ENCODE assay signal across 8 cellular contexts in genomic region chr1:47179023-47179987, GRCh38. TPM values are rescaled to one million over a fixed set of nuclear protein-coding genes. Genes with fewer than 3 reads are reported as not detected.
A peak's percentile ranks its signal among the peaks of the same experiment; 100 is the strongest.
DNase-seq lines count a peak whose midpoint lies in the region; ATAC-seq and TF ChIP-seq lines count a peak whose summit lies in the region.

No MANE protein-coding gene starts in this region.

- H3K27ac ChIP-seq in SK-N-SH (ENCODE audit: low read depth in 2 of 2, low read length in 1 of 2): peak overlapping the region in 1 of 2 experiments; percentile 53; a peak in 2 of 4 replicates
- H3K27ac ChIP-seq in ovary: no peak overlapping the region
- peak overlapping the region; percentile 69 to 80 (median 74) for H3K27ac ChIP-seq in transverse colon

- 6% methylated on average over 26 of the region's 30 CpGs for WGBS in SK-N-SH (ENCODE audit: low lambda C conversion rate)
- 1 to 2% (median 2%) methylated on average over 29 to 30 of the region's 30 CpGs for WGBS in ovary, 3 donors
- WGBS in transverse colon (ENCODE audit: low coverage in 1 of 2), 2 donors: 5% methylated on average over 4 to 28 of the region's 30 CpGs

- DNase-seq in GM12864 (ENCODE audit: low read depth) (peak; percentile 59), NCI-H1048 (lab: John Stamatoyannopoulos, UW) (peak; percentile 64), SK-N-SH (peak; percentile 84), head of caudate nucleus (peak; percentile 72 to 93 (median 84)), ovary (peak; percentile 72 to 90 (median 80)), transverse colon (peak; percentile 92)
- peak; percentile 71 to 86 for DNase-seq in activated naive CD4-positive, alpha-beta T cell treated with anti-CD3 and anti-CD28 coated beads, Interleukin-2, amount 50 U/mL, for 72 hours (ENCODE audit: low spot score in 2 of 2)

- H3K4me3 ChIP-seq in GM12864 (ENCODE audit: low read depth, low read length) (peak overlapping the region; percentile 59), SK-N-SH (ENCODE audit: low read depth in 2 of 2, low read length in 1 of 2) (peak overlapping the region; percentile 55 to 77), ovary (peak overlapping the region; percentile 19), transverse colon (peak overlapping the region; percentile 6 to 48 (median 32))

- POLR2A ChIA-PET in SK-N-SH (lab: Yijun Ruan, JAX): interaction anchor here (0.6 kb wide), 1 partner anchor 43 kb away, joined by 3 read pairs; no protein-coding TSS in a partner anchor

- H3K4me2 ChIP-seq in SK-N-SH: peak overlapping the region; percentile 98

- no peaks in the 10 kb centered on the region for H3K9me3 Mint-ChIP-seq in activated naive CD4-positive, alpha-beta T cell treated with anti-CD3 and anti-CD28 coated beads, Interleukin-2, amount 50 U/mL, for 72 hours

- no peaks in the 10 kb centered on the region for H3K9me2 ChIP-seq in SK-N-SH

- TF ChIP-seq CTCF in GM12864 (IDR thresholded peaks at IDR 0.05; ENCODE audit: low read depth, low read length, missing control alignments) (peak; percentile 95), SK-N-SH (IDR thresholded peaks at IDR 0.05) (peak; percentile 94), ovary (IDR thresholded peaks at IDR 0.05) (peak; percentile 47 to 74 (median 62)), transverse colon (IDR thresholded peaks at IDR 0.05) (peak; percentile 81 to 93 (median 90))

- peak; percentile 82 for ATAC-seq in HG02623 (IDR thresholded peaks at IDR 0.05; ENCODE audit: unreplicated experiment)
- peak; percentile 85 to 87 for ATAC-seq in activated naive CD4-positive, alpha-beta T cell treated with anti-CD3 and anti-CD28 coated beads, Interleukin-2, amount 50 U/mL, for 72 hours

- no peaks in the 10 kb centered on the region for H4K20me1 ChIP-seq in SK-N-SH (ENCODE audit: insufficient read depth)

- H3K27me3 ChIP-seq in SK-N-SH (ENCODE audit: insufficient read depth) (no peaks in the 10 kb centered on the region), ovary (no peaks in the 10 kb centered on the region), transverse colon (peaks cover 10% of the 10 kb centered on the region)

- TF ChIP-seq POLR2A in ovary (IDR thresholded peaks at IDR 0.05) (no peak), transverse colon (IDR thresholded peaks at IDR 0.05) (peak; percentile 51)

- H3K9me3 ChIP-seq in SK-N-SH: no peaks in the 10 kb centered on the region
- H3K9me3 ChIP-seq in ovary: no peaks in the 10 kb centered on the region
- no peaks in the 10 kb centered on the region for H3K9me3 ChIP-seq in transverse colon

- H3K36me3 Mint-ChIP-seq in activated naive CD4-positive, alpha-beta T cell treated with anti-CD3 and anti-CD28 coated beads, Interleukin-2, amount 50 U/mL, for 72 hours: no peaks in the 10 kb centered on the region

- H3K27ac Mint-ChIP-seq in activated naive CD4-positive, alpha-beta T cell treated with anti-CD3 and anti-CD28 coated beads, Interleukin-2, amount 50 U/mL, for 72 hours: peak overlapping the region in 1 of 2 donors; percentile 84

- intact Hi-C loops in head of caudate nucleus (cut with DNase I): no loop called here
- intact Hi-C loops in ovary (cut with DNase I): loop anchor here in 2 of 4 donors (5.0 to 10.0 kb wide), 2 partner anchors 533 to 775 kb away; no protein-coding TSS in a partner anchor
- intact Hi-C loops in transverse colon (cut with DNase I; ENCODE audit: low total_unique reads): loop anchor here (5.0 kb wide), 1 partner anchor 533 kb away; no protein-coding TSS in a partner anchor

- H3K36me3 ChIP-seq in SK-N-SH (replicated peaks in 1 of 2; ENCODE audit: control insufficient read depth in 1 of 2, insufficient read depth in 2 of 2, low read length in 1 of 2): no peaks in the 10 kb centered on the region
- H3K36me3 ChIP-seq in ovary: no peaks in the 10 kb centered on the region
- no peaks in the 10 kb centered on the region for H3K36me3 ChIP-seq in transverse colon

- peak overlapping the region; percentile 60 for H3K9ac ChIP-seq in SK-N-SH

- peak; percentile 84 for TF ChIP-seq RAD21 in SK-N-SH (IDR thresholded peaks at IDR 0.05; ENCODE audit: low read length)

- peaks cover 4% of the 10 kb centered on the region for H3F3A ChIP-seq in SK-N-SH (replicated peaks; ENCODE audit: insufficient read depth)

- CTCF ChIA-PET in SK-N-SH (lab: Yijun Ruan, JAX): interaction anchor here (0.5 to 8.1 kb wide), 61 partner anchors 10 to 1269 kb away, joined by 3 to 143 read pairs (median 4); partner anchors contain the start of gene PDZK1IP1

- H3K4me1 ChIP-seq in SK-N-SH (ENCODE audit: control insufficient read depth in 1 of 2, insufficient read depth in 2 of 2, low read depth in 1 of 2, low read length in 1 of 2): peaks cover 4 to 16% of the 10 kb centered on the region in 2 experiments; a peak in 1 of 4 replicates
- no peaks in the 10 kb centered on the region for H3K4me1 ChIP-seq in ovary (ENCODE audit: insufficient read depth)
- peaks cover 9 to 15% (median 12%) of the 10 kb centered on the region in 4 donors for H3K4me1 ChIP-seq in transverse colon

- in situ Hi-C loops in transverse colon (cut with MboI; ENCODE audit: low pct_ligation_motif_present in 1 of 4, low pct_unique_long_range_greater_than_20kb in 1 of 4, low sequenced_read_pairs in 3 of 4): loop anchor here (25.0 kb wide), 2 partner anchors 233 to 533 kb away; partner anchors contain the start of gene FOXE3 (in 2 of the 4)

- H2AFZ ChIP-seq in SK-N-SH (ENCODE audit: low read depth): peak overlapping the region; percentile 98

- TF ChIP-seq EP300 in SK-N-SH (IDR thresholded peaks at IDR 0.05; ENCODE audit: borderline replicate concordance in 1 of 2, low read depth in 1 of 2, low read length in 1 of 2): no peak
- no peak for TF ChIP-seq EP300 in ovary (IDR thresholded peaks at IDR 0.05)
- no peak for TF ChIP-seq EP300 in transverse colon (IDR thresholded peaks at IDR 0.05; ENCODE audit: low read depth)

- no peaks in the 10 kb centered on the region for H3K79me2 ChIP-seq in SK-N-SH (ENCODE audit: insufficient read depth)

TF ChIP-seq in SK-N-SH, 30 proteins besides CTCF, POLR2A, EP300 and RAD21:
- TF ChIP-seq TCF12 (IDR thresholded peaks at IDR 0.05) (no peak; the same call in 1 of the 2 replicates), TEAD4 (IDR thresholded peaks at IDR 0.05; ENCODE audit: borderline replicate concordance, insufficient read depth) (no peak), ELF1 (IDR thresholded peaks at IDR 0.05) (peak; percentile 82), SMC3 (IDR thresholded peaks at IDR 0.05; ENCODE audit: low read depth, low read length) (peak; percentile 71), JUND (IDR thresholded peaks at IDR 0.05) (no peak), MXI1 (IDR thresholded peaks at IDR 0.05; ENCODE audit: low read depth, low read length) (peak; percentile 46; the same call in 1 of the 2 replicates), FOXM1 (IDR thresholded peaks at IDR 0.05; ENCODE audit: low read depth) (no peak), PBX3 (IDR thresholded peaks at IDR 0.05) (no peak), FOSL2 (IDR thresholded peaks at IDR 0.05; ENCODE audit: borderline replicate concordance, low read depth) (no peak), GABPA (IDR thresholded peaks at IDR 0.05; ENCODE audit: low read depth) (peak; percentile 74), TAF1 (IDR thresholded peaks at IDR 0.05; ENCODE audit: borderline replicate concordance, low read depth, low read length) (peak; percentile 59; the same call in 1 of the 2 replicates), CHD2 (IDR thresholded peaks at IDR 0.05; ENCODE audit: low read length, partially characterized antibody) (peak; percentile 56)

RNA-seq across cellular contexts. Expression of gene PDZK1IP1, which starts 10.5 kb away (rescaled TPM):
- polyA plus RNA-seq in SK-N-SH (2012; rRNA removed): not detected in 2 replicates
- not detected in 2 replicates for polyA plus RNA-seq in SK-N-SH (2012; cell fraction: cytosol; rRNA removed)
- not detected in 2 replicates for polyA plus RNA-seq in SK-N-SH (2012; cell fraction: nucleus; rRNA removed)
- total RNA-seq in activated naive CD4-positive, alpha-beta T cell treated with anti-CD3 and anti-CD28 coated beads, Interleukin-2, amount 50 U/mL, for 72 hours: not detected
- 10 to 100 TPM in 1 of 7 donors, 1 to 10 TPM in 2, under 1 TPM in 2, not detected in 2; 0.36 to 66.1 (median 3.1) TPM for total RNA-seq in ovary
- under 1 TPM; 0.42 to 0.61 TPM for polyA plus RNA-seq in ovary
- 100 to 1,000 TPM in 2 of 4 donors, 10 to 100 TPM in 2; 16.5 to 228 (median 148) TPM for total RNA-seq in transverse colon

RNA-seq across cellular contexts. Expression of gene CYP4A22, which starts 42.1 kb away (rescaled TPM):
- polyA plus RNA-seq in SK-N-SH (2012; rRNA removed) (not detected in 2 replicates), ovary (under 1 TPM in 1 of 2 donors, not detected in 1; 0.08 TPM)
- not detected in 2 replicates for polyA plus RNA-seq in SK-N-SH (2012; cell fraction: cytosol; rRNA removed)
- polyA plus RNA-seq in SK-N-SH (2012; cell fraction: nucleus; rRNA removed): not detected in 2 replicates
- not detected for total RNA-seq in activated naive CD4-positive, alpha-beta T cell treated with anti-CD3 and anti-CD28 coated beads, Interleukin-2, amount 50 U/mL, for 72 hours
- total RNA-seq in ovary (under 1 TPM in 1 of 7 donors, not detected in 6; 0.57 TPM), transverse colon (not detected)

RNA-seq across cellular contexts. Expression of gene TAL1, which starts 52.7 kb away (rescaled TPM):
- polyA plus RNA-seq in SK-N-SH (2012; rRNA removed) (not detected in 2 replicates), ovary (1 to 10 TPM; 2.4 to 4.1 TPM)
- polyA plus RNA-seq in SK-N-SH (2012; cell fraction: cytosol; rRNA removed): not detected in 2 replicates
- polyA plus RNA-seq in SK-N-SH (2012; cell fraction: nucleus; rRNA removed): not detected in 2 replicates
- total RNA-seq in activated naive CD4-positive, alpha-beta T cell treated with anti-CD3 and anti-CD28 coated beads, Interleukin-2, amount 50 U/mL, for 72 hours: under 1 TPM; 0.11 to 0.14 TPM
- total RNA-seq in ovary (1 to 10 TPM; 1.2 to 4.7 (median 2.1) TPM), transverse colon (1 to 10 TPM in 2 of 4 donors, under 1 TPM in 2; 0.80 to 7.9 (median 1.9) TPM)

Comparison
In these comparisons a context has a peak if more than half of its experiments do, and no peak if none do; other contexts are left out.
1. H3K27ac ChIP-seq: peak in transverse colon (4 of 4); none in ovary (0 of 2).
2. Peak in every context shown above with its lines, with median percentiles within 50 percentile points of each other: DNase-seq, H3K4me3 ChIP-seq and CTCF ChIP-seq.